ENCODE assay signal across 8 cellular contexts in the genomic region with DNA sequence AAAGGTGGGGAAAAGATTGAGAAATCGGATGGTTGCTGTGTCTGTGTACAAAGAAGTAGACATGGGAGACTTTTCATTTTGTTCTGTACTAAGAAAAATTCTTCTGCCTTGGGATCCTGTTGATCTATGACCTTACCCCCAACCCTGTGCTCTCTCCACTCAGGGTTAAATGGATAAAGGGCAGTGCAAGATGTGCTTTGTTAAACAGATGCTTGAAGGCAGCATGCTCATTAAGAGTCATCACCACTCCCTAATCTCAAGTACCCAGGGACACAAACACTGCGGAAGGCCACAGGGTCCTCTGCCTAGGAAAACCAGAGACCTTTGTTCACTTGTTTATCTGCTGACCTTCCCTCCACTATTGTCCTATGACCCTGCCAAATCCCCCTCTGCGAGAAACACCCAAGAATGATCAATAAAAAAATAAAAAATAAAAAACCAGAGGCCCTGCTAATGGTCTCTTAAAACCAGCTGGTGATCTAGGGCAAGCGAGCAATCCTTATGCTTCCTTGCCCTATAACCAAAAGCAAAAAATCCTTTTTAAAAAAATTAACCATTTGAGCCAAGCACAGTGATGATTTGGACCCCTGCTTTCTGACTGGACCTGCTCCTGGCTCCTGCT. TPM values are rescaled to one million over a fixed set of nuclear protein-coding genes. Genes with fewer than 3 reads are reported as not detected.
DNase-seq lines count a peak whose midpoint lies in the region; ATAC-seq and TF ChIP-seq lines count a peak whose summit lies in the region.
"Not testable (repeated sequence)": the region's sequence is repeated elsewhere in the genome, so short reads cannot be mapped to it uniquely, and the experiment has no call there.

No MANE protein-coding gene starts in this region.

- H3K79me2 ChIP-seq in DND-41 (ENCODE audit: insufficient read depth, low read length) = peaks cover 41% of the 10 kb centered on the region
- peaks cover 38% of the 10 kb centered on the region for H3K79me2 ChIP-seq in Loucy (ENCODE audit: insufficient read depth, low read length)

- peak overlapping the region in 1 of 2 experiments; percentile 99; a peak in 2 of 4 replicates for H3K4me3 ChIP-seq in DND-41 (ENCODE audit: low read depth in 1 of 2, low read length in 2 of 2)
- H3K4me3 ChIP-seq in Loucy (ENCODE audit: low read length, poor library complexity, severe bottlenecking) = peak overlapping the region; percentile 96
- peak overlapping the region; percentile 75 for H3K4me3 ChIP-seq in effector memory CD4-positive, alpha-beta T cell (ENCODE audit: insufficient read depth, low read depth, low read length, poor library complexity, severe bottlenecking)
- H3K4me3 ChIP-seq in lung = not testable (repeated sequence)

- H3K27ac ChIP-seq in DND-41 (ENCODE audit: low read length) = peak overlapping the region; percentile 79
- H3K27ac ChIP-seq in effector memory CD4-positive, alpha-beta T cell (ENCODE audit: insufficient read depth, low read length, poor library complexity, severe bottlenecking) = not testable (repeated sequence)
- H3K27ac ChIP-seq in lung (ENCODE audit: low read depth in 1 of 2, low read length in 1 of 2) = peak overlapping the region; percentile 5 to 74

- H3K4me3 Mint-ChIP-seq in T-helper 17 cell (peak overlapping the region; percentile 92), progenitor cell of endocrine pancreas (ENCODE audit: low read depth) (peak overlapping the region; percentile 96), type B pancreatic cell (peak overlapping the region; percentile 92)
- H3K4me3 Mint-ChIP-seq in activated naive CD4-positive, alpha-beta T cell treated with anti-CD3 and anti-CD28 coated beads for 36 hours = peak overlapping the region; percentile 95

- peak overlapping the region; percentile 70 for H3K4me2 ChIP-seq in DND-41 (ENCODE audit: insufficient read depth, low read length)
- peak overlapping the region; percentile 65 for H3K4me2 ChIP-seq in Loucy (ENCODE audit: low read depth, low read length, poor library complexity, severe bottlenecking)

- H3K9me2 ChIP-seq in Loucy (replicated peaks; ENCODE audit: low read depth, low read length) = not testable (repeated sequence)

- H3K36me3 ChIP-seq in DND-41 (ENCODE audit: insufficient read depth, low read length) = peaks cover 18% of the 10 kb centered on the region
- not testable (repeated sequence) for H3K36me3 ChIP-seq in Loucy (ENCODE audit: insufficient read depth, low read length); effector memory CD4-positive, alpha-beta T cell (ENCODE audit: control insufficient read depth, insufficient read depth, low read length); lung (ENCODE audit: control insufficient read depth in 2 of 2, insufficient read depth in 2 of 2, low read length in 2 of 2)

- not testable (repeated sequence) for H3K9me3 ChIP-seq in DND-41 (ENCODE audit: insufficient read depth, low read length, severe bottlenecking); Loucy (ENCODE audit: insufficient read depth, low read depth, low read length); T-helper 17 cell (ENCODE audit: control insufficient read depth, low read length, poor library complexity, severe bottlenecking); effector memory CD4-positive, alpha-beta T cell (ENCODE audit: control insufficient read depth, low read length); lung (ENCODE audit: control insufficient read depth in 2 of 2, insufficient read depth in 1 of 2, low read length in 1 of 2)

- H3K36me3 Mint-ChIP-seq in T-helper 17 cell (ENCODE audit: low read depth); activated naive CD4-positive, alpha-beta T cell treated with anti-CD3 and anti-CD28 coated beads for 36 hours (ENCODE audit: low read depth); progenitor cell of endocrine pancreas (ENCODE audit: insufficient read depth); type B pancreatic cell: not testable (repeated sequence)

- WGBS in lung, 2 donors = 85 to 90% methylated on average over 3 of the region's 4 CpGs

- H3F3A ChIP-seq in Loucy (ENCODE audit: low read depth) = not testable (repeated sequence)

- not testable (repeated sequence) for H3K9me3 Mint-ChIP-seq in activated naive CD4-positive, alpha-beta T cell treated with anti-CD3 and anti-CD28 coated beads for 36 hours; progenitor cell of endocrine pancreas (ENCODE audit: low read depth); type B pancreatic cell

- peaks cover 39% of the 10 kb centered on the region for H3K4me1 ChIP-seq in DND-41 (ENCODE audit: insufficient read depth, low read length)
- peaks cover 31% of the 10 kb centered on the region for H3K4me1 ChIP-seq in Loucy (ENCODE audit: insufficient read depth, low read length, poor library complexity, severe bottlenecking)
- peaks cover 11% of the 10 kb centered on the region for H3K4me1 ChIP-seq in effector memory CD4-positive, alpha-beta T cell (ENCODE audit: control insufficient read depth, insufficient read depth, low read length, poor library complexity, severe bottlenecking)
- peaks cover 0 to 10% of the 10 kb centered on the region in 2 donors for H3K4me1 ChIP-seq in lung (ENCODE audit: control insufficient read depth in 2 of 2, insufficient read depth in 2 of 2, low read length in 2 of 2)

- ATAC-seq in DND-41 (ENCODE audit: insufficient read depth, low read depth); T-helper 17 cell; lung (ENCODE audit: insufficient read depth, low FRiP score): not testable (repeated sequence)

- H3K4me1 Mint-ChIP-seq in T-helper 17 cell (peaks cover 13% of the 10 kb centered on the region), progenitor cell of endocrine pancreas (ENCODE audit: low read depth) (peaks cover 10% of the 10 kb centered on the region), type B pancreatic cell (ENCODE audit: unreplicated experiment) (peaks cover 17% of the 10 kb centered on the region)
- peaks cover 27% of the 10 kb centered on the region for H3K4me1 Mint-ChIP-seq in activated naive CD4-positive, alpha-beta T cell treated with anti-CD3 and anti-CD28 coated beads for 36 hours (ENCODE audit: low read depth)

- peaks cover 11% of the 10 kb centered on the region; the same call in 1 of the 2 replicates for H4K20me1 ChIP-seq in DND-41 (ENCODE audit: insufficient read depth, low read length)
- peaks cover 33% of the 10 kb centered on the region for H4K20me1 ChIP-seq in Loucy (ENCODE audit: insufficient read depth, low read length, poor library complexity, severe bottlenecking)

- not testable (repeated sequence) for TF ChIP-seq CTCF in DND-41 (IDR thresholded peaks at IDR 0.05; ENCODE audit: borderline replicate concordance, extremely low read depth, low read length, poor library complexity, severe bottlenecking); Loucy (conservative IDR thresholded peaks at IDR 0.05; ENCODE audit: low read length); lung (IDR thresholded peaks at IDR 0.05; ENCODE audit: control extremely low read depth, extremely low read depth); progenitor cell of endocrine pancreas (IDR thresholded peaks at IDR 0.05; ENCODE audit: unreplicated experiment); type B pancreatic cell (conservative IDR thresholded peaks at IDR 0.05)

- H3K9ac ChIP-seq in DND-41 (ENCODE audit: low read depth, low read length) (peak overlapping the region; percentile 92), Loucy (ENCODE audit: low read depth, low read length, poor library complexity, severe bottlenecking) (peak overlapping the region; percentile 94)

- intact Hi-C loops in activated naive CD4-positive, alpha-beta T cell treated with anti-CD3 and anti-CD28 coated beads for 36 hours (cut with micrococcal nuclease) = not testable (repeated sequence)

- H3K27ac Mint-ChIP-seq in T-helper 17 cell (peak overlapping the region; percentile 92), progenitor cell of endocrine pancreas (peak overlapping the region; percentile 99)
- H3K27ac Mint-ChIP-seq in activated naive CD4-positive, alpha-beta T cell treated with anti-CD3 and anti-CD28 coated beads for 36 hours = peak overlapping the region; percentile 87
- H3K27ac Mint-ChIP-seq in type B pancreatic cell = not testable (repeated sequence)

- CTCF ChIA-PET in activated naive CD4-positive, alpha-beta T cell treated with anti-CD3 and anti-CD28 coated beads for 36 hours (lab: Charles Lee) = not testable (repeated sequence)

- H2AFZ ChIP-seq in DND-41 (ENCODE audit: low read depth, low read length) = peak overlapping the region; percentile 89; the same call in 1 of the 2 replicates
- not testable (repeated sequence) for H2AFZ ChIP-seq in Loucy (ENCODE audit: low read length)

- not testable (repeated sequence) for DNase-seq in DND-41; T-helper 17 cell; activated naive CD4-positive, alpha-beta T cell treated with anti-CD3 and anti-CD28 coated beads for 36 hours; effector memory CD4-positive, alpha-beta T cell; lung (ENCODE audit: low spot score); progenitor cell of endocrine pancreas (ENCODE audit: low spot score, unreplicated experiment); type B pancreatic cell (ENCODE audit: extremely low spot score, unreplicated experiment)

- not testable (repeated sequence) for H3K27me3 Mint-ChIP-seq in T-helper 17 cell; activated naive CD4-positive, alpha-beta T cell treated with anti-CD3 and anti-CD28 coated beads for 36 hours (ENCODE audit: low read depth); progenitor cell of endocrine pancreas; type B pancreatic cell

- H3K27me3 ChIP-seq in DND-41 (ENCODE audit: insufficient read depth, low read length, poor library complexity); Loucy (ENCODE audit: insufficient read depth, low read length, poor library complexity, severe bottlenecking); effector memory CD4-positive, alpha-beta T cell (replicated peaks; ENCODE audit: control insufficient read depth, insufficient read depth, low read length, poor library complexity, severe bottlenecking); lung (ENCODE audit: control insufficient read depth, insufficient read depth): not testable (repeated sequence)

RNA-seq across cellular contexts. Expression of a gene that starts 1.1 kb away (rescaled TPM):
- total RNA-seq in T-helper 17 cell (10 to 100 TPM; 19.6 to 21.4 TPM), lung (10 to 100 TPM; 32.1 to 37.0 TPM), progenitor cell of endocrine pancreas (50.4 and 52.5 TPM in 2 replicates), type B pancreatic cell (ENCODE audit: low replicate concordance) (53.9 and 54.9 TPM in 2 replicates)
- 10 to 100 TPM; 34.1 to 35.8 TPM for total RNA-seq in activated naive CD4-positive, alpha-beta T cell treated with anti-CD3 and anti-CD28 coated beads for 36 hours
- 10 to 100 TPM; 20.9 to 34.6 TPM for polyA plus RNA-seq in lung

RNA-seq across cellular contexts. Expression of a gene that starts 42.9 kb away (rescaled TPM):
- total RNA-seq in T-helper 17 cell = 10 to 100 TPM; 33.6 to 72.0 TPM
- total RNA-seq in activated naive CD4-positive, alpha-beta T cell treated with anti-CD3 and anti-CD28 coated beads for 36 hours = 10 to 100 TPM; 12.9 to 17.5 TPM
- 100 to 1,000 TPM in 1 of 2 donors, 10 to 100 TPM in 1; 21.3 to 115 TPM for total RNA-seq in lung
- polyA plus RNA-seq in lung = 100 to 1,000 TPM in 1 of 2 donors, 10 to 100 TPM in 1; 29.0 to 153 TPM
- total RNA-seq in progenitor cell of endocrine pancreas = 3.0 and 3.3 TPM in 2 replicates
- total RNA-seq in type B pancreatic cell (ENCODE audit: low replicate concordance) = 0.98 and 3.1 TPM in 2 replicates

RNA-seq across cellular contexts. Expression of a gene that starts 56.4 kb away (rescaled TPM):
- 10 to 100 TPM; 23.4 to 27.7 TPM for total RNA-seq in T-helper 17 cell
- 10 to 100 TPM; 31.9 to 35.7 TPM for total RNA-seq in activated naive CD4-positive, alpha-beta T cell treated with anti-CD3 and anti-CD28 coated beads for 36 hours
- total RNA-seq in lung = 10 to 100 TPM; 78.5 to 94.0 TPM
- 10 to 100 TPM; 32.5 to 67.2 TPM for polyA plus RNA-seq in lung
- 24.3 and 26.1 TPM in 2 replicates for total RNA-seq in progenitor cell of endocrine pancreas
- 28.9 and 41.6 TPM in 2 replicates for total RNA-seq in type B pancreatic cell (ENCODE audit: low replicate concordance)
